1 cellular context compared by ENCODE assay signal in the genomic region with DNA sequence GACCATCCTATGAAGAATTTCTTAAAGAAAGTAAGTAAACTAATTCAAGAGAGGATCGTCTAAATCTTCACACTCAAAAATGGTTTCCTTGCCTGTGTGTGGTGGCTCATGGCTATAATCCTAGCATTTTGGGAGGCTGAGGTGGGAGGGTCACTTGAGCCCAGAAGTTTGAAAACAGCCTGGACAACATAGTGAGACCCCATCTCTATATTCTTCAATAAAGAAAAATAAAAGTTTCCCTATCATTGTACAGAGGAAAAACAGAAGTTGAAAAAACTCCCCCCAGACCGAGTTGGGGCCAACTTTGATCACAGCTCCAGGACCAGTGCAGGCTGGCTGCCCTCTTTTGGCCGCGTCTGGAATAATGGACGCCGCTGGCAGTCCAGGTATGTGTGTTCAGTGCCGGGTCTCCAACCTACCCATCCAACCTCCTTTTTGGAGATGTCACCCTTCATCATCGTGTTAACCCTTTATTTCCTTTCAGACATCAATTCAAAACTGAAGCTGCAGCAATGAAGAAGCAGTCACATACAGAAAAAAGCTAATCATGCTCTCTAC.
TF ChIP-seq lines count a peak whose summit lies in the region.

No MANE protein-coding gene starts in this region.

TF ChIP-seq in HEK293, 187 proteins besides CTCF, POLR2A, EP300 and RAD21:
- no peak for TF ChIP-seq ZNF791 (tag by site-specific recombination; IDR thresholded peaks at IDR 0.05)
- peak; percentile 72; the same call in 1 of the 2 replicates for TF ChIP-seq ZNF121 (tag by site-specific recombination; IDR thresholded peaks at IDR 0.05)
